In the genomic region with DNA sequence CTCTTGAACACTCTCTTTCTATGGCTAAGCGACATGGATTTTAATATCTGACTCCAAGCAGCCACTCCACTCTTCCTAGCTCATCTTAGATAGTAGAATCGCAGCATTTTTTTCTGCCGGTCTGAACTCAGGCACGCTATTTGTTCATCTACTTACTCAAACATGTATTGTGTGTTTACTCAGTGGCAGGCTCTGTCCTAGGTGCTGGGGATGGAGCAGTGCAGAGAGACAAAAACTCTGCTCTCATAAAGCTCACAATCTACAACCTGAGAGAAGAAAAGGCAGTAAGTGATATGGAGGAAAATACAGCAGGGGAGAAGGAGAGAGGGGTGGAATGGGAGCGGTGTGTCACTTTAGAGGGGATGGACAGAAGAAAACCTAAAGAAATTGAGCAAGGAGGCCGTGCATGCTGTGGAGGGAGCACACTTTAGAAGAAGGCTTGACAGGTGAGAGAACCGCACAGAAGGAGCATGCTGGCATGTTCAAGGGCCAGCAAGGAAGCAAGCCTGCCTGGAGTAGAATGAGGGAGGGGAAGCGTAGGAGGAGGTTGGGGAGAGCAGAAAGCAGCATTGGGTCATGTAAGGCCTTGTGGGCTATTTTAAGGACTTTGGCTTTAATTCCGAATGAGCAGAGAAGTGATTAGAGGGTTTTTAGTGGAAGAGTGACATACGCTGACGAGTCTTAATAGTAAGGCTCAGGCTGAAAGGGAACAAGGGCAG, we compare ENCODE assay signal across 1 cellular context.
TF ChIP-seq lines count a peak whose summit lies in the region.

No MANE protein-coding gene starts in this region.

TF ChIP-seq in HEK293, 187 proteins besides CTCF, POLR2A, EP300 and RAD21:
- TF ChIP-seq AEBP2 (tag by site-specific recombination; IDR thresholded peaks at IDR 0.05; ENCODE audit: borderline replicate concordance) (no peak), REST (tag by site-specific recombination; IDR thresholded peaks at IDR 0.05) (peak; percentile 86), TSHZ1 (tag by site-specific recombination; IDR thresholded peaks at IDR 0.05; ENCODE audit: borderline replicate concordance) (no peak)
